20 cellular contexts compared by ENCODE assay signal in genomic region chrX:153882086-153882498, GRCh38. TPM values are rescaled to one million over a fixed set of nuclear protein-coding genes. Genes with fewer than 3 reads are reported as not detected.
DNase-seq lines count a peak whose midpoint lies in the region; ATAC-seq, FAIRE-seq and TF ChIP-seq lines count a peak whose summit lies in the region.
"Had no signal": no experiment of that assay in that cellular context is flagged by ENCODE, and none has a peak within 500 bp of the region (broad histone marks: within the 10 kb centered on the region; RNA-seq: fewer than 3 reads in every experiment).

No MANE protein-coding gene starts in this region.

- H3K79me2 ChIP-seq in HepG2 (ENCODE audit: insufficient read depth, low read length): no peaks in the 10 kb centered on the region

- peaks cover 16% of the 10 kb centered on the region for H3K9me3 Mint-ChIP-seq in glutamatergic neuron (ENCODE audit: unreplicated experiment)
- H3K9me3 Mint-ChIP-seq in activated CD4-positive, alpha-beta T cell treated with anti-CD3 and anti-CD28 coated beads, Interleukin-2, amount 10 ng/mL, durations not matched to agents 24 days and 14 days: no peaks in the 10 kb centered on the region
- H3K9me3 Mint-ChIP-seq: activated naive CD8-positive, alpha-beta T cell treated with anti-CD3 and anti-CD28 coated beads, Interleukin-2, amount 50 U/mL, for 24 hours; activated T-helper 1 cell treated with anti-CD3 and anti-CD28 coated beads, Interleukin-12 subunit alpha, Interleukin-12 subunit beta, Interleukin-2, Interleukin-4 antibody, amounts not matched to agents 30 ng/mL and 10 ng/mL and 1 ng/mL, durations not matched to agents 14 hours and 24 hours and 36 hours; central memory CD8-positive, alpha-beta T cell; stimulated activated naive CD8-positive, alpha-beta T cell treated with anti-CD3 and anti-CD28 coated beads, Interleukin-15, Interleukin-2, amounts not matched to agents 100 ng/mL and 50 ng/mL, for 24 hours had no signal

- TF ChIP-seq EP300 in HepG2 (IDR thresholded peaks at IDR 0.05; ENCODE audit: low read depth in 2 of 2, low read length in 2 of 2) (peak in 1 of 2 experiments; percentile 78; a peak in 1 of 4 replicates), HepG2 (CRISPR knock-in tag; IDR thresholded peaks at IDR 0.05; ENCODE audit: borderline replicate concordance) (peak; percentile 53; the same call in 1 of the 2 replicates)

- no peaks in the 10 kb centered on the region for H3K9me3 ChIP-seq in HepG2 (ENCODE audit: low read length)
- no peaks in the 10 kb centered on the region for H3K9me3 ChIP-seq in right lobe of liver
- no peaks in the 10 kb centered on the region for H3K9me3 ChIP-seq in RWPE2 (ENCODE audit: severe bottlenecking)
- no peaks in the 10 kb centered on the region for H3K9me3 ChIP-seq in MG63
- H3K9me3 ChIP-seq: left ventricle myocardium inferior had no signal

- TF ChIP-seq CTCF in HepG2 (CRISPR knock-in tag; IDR thresholded peaks at IDR 0.05) (no peak), right lobe of liver (IDR thresholded peaks at IDR 0.05) (no peak), RWPE2 (IDR thresholded peaks at IDR 0.05; ENCODE audit: poor library complexity, severe bottlenecking) (no peak), glutamatergic neuron (IDR thresholded peaks at IDR 0.05; ENCODE audit: partially characterized antibody, unreplicated experiment) (no peak)

- H2AFZ ChIP-seq in HepG2 (ENCODE audit: low read length): no peak overlapping the region

- in situ Hi-C loops in HepG2 (cut with HindIII; ENCODE audit: extremely low pct_ligation_motif_present, low pct_unique_long_range_greater_than_20kb): no loop called here

- H3K4me2 ChIP-seq in HepG2 (ENCODE audit: low read depth, low read length): peak overlapping the region; percentile 57

- H3K27me3 ChIP-seq in HepG2 (ENCODE audit: control insufficient read depth in 1 of 2, insufficient read depth in 2 of 2, low read length in 2 of 2) (peaks cover 0 to 17% of the 10 kb centered on the region in 2 experiments; a peak in 3 of 5 replicates), right lobe of liver (peaks cover 7 to 20% of the 10 kb centered on the region in 2 donors), RWPE2 (ENCODE audit: insufficient read depth, poor library complexity, severe bottlenecking) (no peaks in the 10 kb centered on the region), MG63 (peaks cover 6% of the 10 kb centered on the region; the same call in 1 of the 2 replicates)

- POLR2A ChIA-PET in HepG2 (lab: Yijun Ruan, JAX): no interaction called here

- H3K4me3 ChIP-seq in HepG2 (replicated peaks in 1 of 3; ENCODE audit: insufficient read depth in 1 of 3, low read depth in 2 of 3, low read length in 3 of 3) (peak overlapping the region in 1 of 3 experiments; percentile 23; a peak in 1 of 6 replicates), right lobe of liver (no peak overlapping the region), RWPE2 (ENCODE audit: severe bottlenecking) (no peak overlapping the region), MG63 (no peak overlapping the region)
- H3K4me3 ChIP-seq: left ventricle myocardium inferior had no signal

- no peaks in the 10 kb centered on the region for H3K36me3 Mint-ChIP-seq in glutamatergic neuron (ENCODE audit: unreplicated experiment)
- H3K36me3 Mint-ChIP-seq in activated CD4-positive, alpha-beta T cell treated with anti-CD3 and anti-CD28 coated beads, Interleukin-2, amount 10 ng/mL, durations not matched to agents 24 days and 14 days (ENCODE audit: low read depth): no peaks in the 10 kb centered on the region

- CTCF ChIA-PET in HepG2 (lab: Yijun Ruan, JAX; ENCODE audit: low intra/inter-chr PET ratio, low total read pairs): no interaction called here

- H3K9ac ChIP-seq in HepG2 (ENCODE audit: insufficient read depth, low read depth, low read length): peak overlapping the region; percentile 29; the same call in 1 of the 2 replicates

- H3K4me1 ChIP-seq in HepG2 (ENCODE audit: insufficient read depth, low read length): peaks cover 51% of the 10 kb centered on the region
- H3K4me1 ChIP-seq in right lobe of liver: no peaks in the 10 kb centered on the region
- peaks cover 9% of the 10 kb centered on the region for H3K4me1 ChIP-seq in RWPE2 (ENCODE audit: insufficient read depth, poor library complexity, severe bottlenecking)

- H3K36me3 ChIP-seq in HepG2 (replicated peaks in 1 of 2; ENCODE audit: control insufficient read depth in 1 of 2, insufficient read depth in 2 of 2, low read length in 2 of 2): no peaks in the 10 kb centered on the region
- H3K36me3 ChIP-seq in right lobe of liver: no peaks in the 10 kb centered on the region
- no peaks in the 10 kb centered on the region for H3K36me3 ChIP-seq in RWPE2 (ENCODE audit: low read depth)
- no peaks in the 10 kb centered on the region for H3K36me3 ChIP-seq in MG63
- H3K36me3 ChIP-seq: left ventricle myocardium inferior had no signal

- peak; percentile 70 for FAIRE-seq in HepG2 (lab: Jason Lieb, UNC)
- no peak for FAIRE-seq in urothelium cell line (lab: Jason Lieb, UNC)

- H3K4me3 Mint-ChIP-seq in glutamatergic neuron (ENCODE audit: unreplicated experiment): peak overlapping the region; percentile 95
- H3K4me3 Mint-ChIP-seq in activated CD4-positive, alpha-beta T cell treated with anti-CD3 and anti-CD28 coated beads, Interleukin-2, amount 10 ng/mL, durations not matched to agents 24 days and 14 days: no peak overlapping the region
- H3K4me3 Mint-ChIP-seq: activated naive CD8-positive, alpha-beta T cell treated with anti-CD3 and anti-CD28 coated beads, Interleukin-2, amount 50 U/mL, for 24 hours; activated T-helper 1 cell treated with anti-CD3 and anti-CD28 coated beads, Interleukin-12 subunit alpha, Interleukin-12 subunit beta, Interleukin-2, Interleukin-4 antibody, amounts not matched to agents 30 ng/mL and 10 ng/mL and 1 ng/mL, durations not matched to agents 14 hours and 24 hours and 36 hours; central memory CD8-positive, alpha-beta T cell; stimulated activated naive CD8-positive, alpha-beta T cell treated with anti-CD3 and anti-CD28 coated beads, Interleukin-15, Interleukin-2, amounts not matched to agents 100 ng/mL and 50 ng/mL, for 24 hours had no signal

- peaks cover 12% of the 10 kb centered on the region for H3K4me1 Mint-ChIP-seq in glutamatergic neuron (ENCODE audit: low read depth, unreplicated experiment)
- peaks cover 20% of the 10 kb centered on the region for H3K4me1 Mint-ChIP-seq in activated CD4-positive, alpha-beta T cell treated with anti-CD3 and anti-CD28 coated beads, Interleukin-2, amount 10 ng/mL, durations not matched to agents 24 days and 14 days

- H3K27me3 Mint-ChIP-seq in glutamatergic neuron (ENCODE audit: unreplicated experiment): peaks cover 18% of the 10 kb centered on the region
- peaks cover 13% of the 10 kb centered on the region for H3K27me3 Mint-ChIP-seq in activated CD4-positive, alpha-beta T cell treated with anti-CD3 and anti-CD28 coated beads, Interleukin-2, amount 10 ng/mL, durations not matched to agents 24 days and 14 days

- DNase-seq in HepG2 (ENCODE audit: low spot score) (peak; percentile 84), right lobe of liver (no peak), RWPE2 (ENCODE audit: low spot score) (peak; percentile 34), glutamatergic neuron (no peak), urothelium cell line (ENCODE audit: low spot score) (peak; percentile 79), HT-29 (ENCODE audit: low spot score) (no peak), MG63 (no peak)
- DNase-seq in activated CD4-positive, alpha-beta T cell treated with anti-CD3 and anti-CD28 coated beads, Interleukin-2, amount 10 ng/mL, durations not matched to agents 24 days and 14 days: no peak
- DNase-seq: activated CD4-positive, alpha-beta T cell treated with anti-CD3 and anti-CD28 coated beads, Interleukin-2, amount 50 U/mL, for 4 hours; activated naive CD8-positive, alpha-beta T cell treated with anti-CD3 and anti-CD28 coated beads, Interleukin-2, amount 50 U/mL, for 24 hours; DMS153; effector memory CD4-positive, alpha-beta T cell; left ventricle myocardium inferior; NCI-H2171; SIG-M5; stimulated activated CD4-positive, alpha-beta T cell treated with anti-CD3 and anti-CD28 coated beads, Interleukin-15, amount 100 ng/mL, for 24 hours had no signal

- peak; percentile 79 for ATAC-seq in HepG2
- ATAC-seq in right lobe of liver: no peak
- ATAC-seq in RWPE2 (ENCODE audit: low read depth): peak; percentile 38; the same call in 2 of the 3 replicates
- ATAC-seq: activated naive CD8-positive, alpha-beta T cell treated with anti-CD3 and anti-CD28 coated beads, Interleukin-2, amount 50 U/mL, for 24 hours had no signal

- intact Hi-C loops in HepG2 (cut with micrococcal nuclease; ENCODE audit: unreplicated experiment) (no loop called here), right lobe of liver (cut with DNase I) (no loop called here)
- intact Hi-C loops in activated CD4-positive, alpha-beta T cell treated with anti-CD3 and anti-CD28 coated beads, Interleukin-2, amount 10 ng/mL, durations not matched to agents 24 days and 14 days (cut with micrococcal nuclease): no loop called here

- H3K27ac ChIP-seq in HepG2 (ENCODE audit: extremely low read length, insufficient read depth, low read length) (no peak overlapping the region), right lobe of liver (no peak overlapping the region), RWPE2 (ENCODE audit: poor library complexity, severe bottlenecking) (peak overlapping the region; percentile 54)
- H3K27ac ChIP-seq: left ventricle myocardium inferior had no signal

- WGBS in HepG2 (ENCODE audit: low lambda C conversion rate): no CpG with 5 or more reads among the region's 8 CpGs
- 17% methylated on average over 1 of the region's 8 CpGs for WGBS in right lobe of liver (ENCODE audit: insufficient coverage, low coverage, low lambda C conversion rate, missing lambda C conversion rate)

- 0 out of 2 replicates have a peak, but pooled peaks have one; percentile 17 for TF ChIP-seq RAD21 in HepG2 (CRISPR knock-in tag; IDR thresholded peaks at IDR 0.05)

- no peak for TF ChIP-seq POLR2A in HepG2 (IDR thresholded peaks at IDR 0.05; ENCODE audit: insufficient read depth in 1 of 2, low read depth in 2 of 2, low read length in 2 of 2)
- no peak for TF ChIP-seq POLR2A in right lobe of liver (IDR thresholded peaks at IDR 0.05)

- peak overlapping the region; percentile 95 for H3K27ac Mint-ChIP-seq in glutamatergic neuron (ENCODE audit: unreplicated experiment)
- no peak overlapping the region for H3K27ac Mint-ChIP-seq in activated CD4-positive, alpha-beta T cell treated with anti-CD3 and anti-CD28 coated beads, Interleukin-2, amount 10 ng/mL, durations not matched to agents 24 days and 14 days
- H3K27ac Mint-ChIP-seq: activated naive CD8-positive, alpha-beta T cell treated with anti-CD3 and anti-CD28 coated beads, Interleukin-2, amount 50 U/mL, for 24 hours; activated T-helper 1 cell treated with anti-CD3 and anti-CD28 coated beads, Interleukin-12 subunit alpha, Interleukin-12 subunit beta, Interleukin-2, Interleukin-4 antibody, amounts not matched to agents 30 ng/mL and 10 ng/mL and 1 ng/mL, durations not matched to agents 14 hours and 24 hours and 36 hours; progenitor cell of endocrine pancreas; stimulated activated naive CD8-positive, alpha-beta T cell treated with anti-CD3 and anti-CD28 coated beads, Interleukin-15, Interleukin-2, amounts not matched to agents 100 ng/mL and 50 ng/mL, for 24 hours had no signal

- BruUV-seq in HepG2 (replicated peaks; lab: Mats Ljungman, UMichigan): no TSS peak

- no peaks in the 10 kb centered on the region for H4K20me1 ChIP-seq in HepG2 (ENCODE audit: insufficient read depth, low read length)

RNA-seq across cellular contexts. Expression of gene L1CAM, which starts 3.9 kb away (rescaled TPM):
- 1.1 and 1.4 TPM in 2 replicates for total RNA-seq in HepG2 (2016; rRNA removed; fragmentation: Illumina TruSeq; extraction: Trizol)
- total RNA-seq in HepG2 (2016; cell fraction: cytosol; rRNA removed; fragmentation: Illumina TruSeq; extraction: Trizol; ENCODE audit: low read depth): 0.18 and 0.30 TPM in 2 replicates
- 0.74 and 1.1 TPM in 2 replicates for total RNA-seq in HepG2 (2016; cell fraction: insoluble cytoplasmic fraction; rRNA removed; fragmentation: Illumina TruSeq; extraction: Trizol)
- 0.59 and 0.74 TPM in 2 replicates for total RNA-seq in HepG2 (2016; cell fraction: membrane; rRNA removed; fragmentation: Illumina TruSeq; extraction: Trizol)
- 2.9 and 3.0 TPM in 2 replicates for total RNA-seq in HepG2 (2016; cell fraction: nucleus; rRNA removed; fragmentation: Illumina TruSeq; extraction: Trizol)
- polyA plus RNA-seq in HepG2 (2011; rRNA removed): 2.0 and 5.0 TPM in 2 replicates
- 2.5 TPM in 2 replicates for polyA plus RNA-seq in HepG2 (2011; cell fraction: cytosol; rRNA removed)
- 15.9 and 17.0 TPM in 2 replicates for polyA plus RNA-seq in HepG2 (2011; cell fraction: nucleus; rRNA removed)
- 1.8 and 5.5 TPM in 2 replicates for polyA plus RNA-seq in HepG2 (2012)
- polyA plus RNA-seq in HepG2 (2016; cell fraction: cytosol; fragmentation: Illumina TruSeq; extraction: Trizol; ENCODE audit: low read depth): 0.24 TPM in 2 replicates
- polyA plus RNA-seq in HepG2 (2016; cell fraction: insoluble cytoplasmic fraction; fragmentation: Illumina TruSeq; extraction: Trizol; ENCODE audit: low read depth): 0.83 and 1.4 TPM in 2 replicates
- polyA plus RNA-seq in HepG2 (2016; cell fraction: membrane; fragmentation: Illumina TruSeq; extraction: Trizol; ENCODE audit: low read depth): 0.46 and 0.98 TPM in 2 replicates
- polyA plus RNA-seq in HepG2 (2016; cell fraction: nucleus; fragmentation: Illumina TruSeq; extraction: Trizol; ENCODE audit: insufficient read depth, low read depth): 6.9 and 8.1 TPM in 2 replicates
- 14.7 and 119 TPM in 2 replicates for polyA minus RNA-seq in HepG2 (2011; rRNA and poly(A)+ RNA removed; ENCODE audit: low replicate concordance)
- polyA minus RNA-seq in HepG2 (2011; cell fraction: cytosol; rRNA and poly(A)+ RNA removed): 4.0 and 7.3 TPM in 2 replicates
- 4.6 and 6.8 TPM in 2 replicates for polyA minus RNA-seq in HepG2 (2011; cell fraction: nucleus; rRNA and poly(A)+ RNA removed)
- under 1 TPM in 4 of 6 experiments, not detected in 2; 0.33 to 0.64 (median 0.47) TPM for total RNA-seq in right lobe of liver
- total RNA-seq in glutamatergic neuron (ENCODE audit: unreplicated experiment): 925 TPM
- total RNA-seq in HT-29 (2014; rRNA removed; shearing (Covaris generic)): not detected in 2 replicates
- 0.30 TPM in 1 of 2 replicates, not detected in the other for total RNA-seq in MG63 (2014; rRNA removed; shearing (Covaris generic); ENCODE audit: low replicate concordance)
- 1.3 and 1.6 TPM in 2 replicates for total RNA-seq in activated CD4-positive, alpha-beta T cell treated with anti-CD3 and anti-CD28 coated beads, Interleukin-2, amount 10 ng/mL, durations not matched to agents 24 days and 14 days

RNA-seq across cellular contexts. Expression of gene AVPR2, which starts 22.4 kb away (rescaled TPM):
- not detected in 2 replicates for total RNA-seq in HepG2 (2016; rRNA removed; fragmentation: Illumina TruSeq; extraction: Trizol)
- not detected in 2 replicates for total RNA-seq in HepG2 (2016; cell fraction: cytosol; rRNA removed; fragmentation: Illumina TruSeq; extraction: Trizol; ENCODE audit: low read depth)
- total RNA-seq in HepG2 (2016; cell fraction: insoluble cytoplasmic fraction; rRNA removed; fragmentation: Illumina TruSeq; extraction: Trizol): not detected in 2 replicates
- not detected in 2 replicates for total RNA-seq in HepG2 (2016; cell fraction: membrane; rRNA removed; fragmentation: Illumina TruSeq; extraction: Trizol)
- total RNA-seq in HepG2 (2016; cell fraction: nucleus; rRNA removed; fragmentation: Illumina TruSeq; extraction: Trizol): not detected in 2 replicates
- not detected in 2 replicates for polyA plus RNA-seq in HepG2 (2011; rRNA removed)
- polyA plus RNA-seq in HepG2 (2011; cell fraction: cytosol; rRNA removed): not detected in 2 replicates
- not detected in 2 replicates for polyA plus RNA-seq in HepG2 (2011; cell fraction: nucleus; rRNA removed)
- not detected in 2 replicates for polyA plus RNA-seq in HepG2 (2012)
- not detected in 2 replicates for polyA plus RNA-seq in HepG2 (2016; cell fraction: cytosol; fragmentation: Illumina TruSeq; extraction: Trizol; ENCODE audit: low read depth)
- not detected in 2 replicates for polyA plus RNA-seq in HepG2 (2016; cell fraction: insoluble cytoplasmic fraction; fragmentation: Illumina TruSeq; extraction: Trizol; ENCODE audit: low read depth)
- not detected in 2 replicates for polyA plus RNA-seq in HepG2 (2016; cell fraction: membrane; fragmentation: Illumina TruSeq; extraction: Trizol; ENCODE audit: low read depth)
- not detected in 2 replicates for polyA plus RNA-seq in HepG2 (2016; cell fraction: nucleus; fragmentation: Illumina TruSeq; extraction: Trizol; ENCODE audit: insufficient read depth, low read depth)
- polyA minus RNA-seq in HepG2 (2011; rRNA and poly(A)+ RNA removed; ENCODE audit: low replicate concordance): 0.18 and 0.87 TPM in 2 replicates
- polyA minus RNA-seq in HepG2 (2011; cell fraction: cytosol; rRNA and poly(A)+ RNA removed): not detected in 2 replicates
- not detected in 2 replicates for polyA minus RNA-seq in HepG2 (2011; cell fraction: nucleus; rRNA and poly(A)+ RNA removed)
- total RNA-seq in right lobe of liver: under 1 TPM in 1 of 6 experiments, not detected in 5; 0.31 TPM
- not detected for total RNA-seq in glutamatergic neuron (ENCODE audit: unreplicated experiment)
- total RNA-seq in HT-29 (2014; rRNA removed; shearing (Covaris generic)): not detected in 2 replicates
- 0.27 TPM in 1 of 2 replicates, not detected in the other for total RNA-seq in MG63 (2014; rRNA removed; shearing (Covaris generic); ENCODE audit: low replicate concordance)
- not detected in 2 replicates for total RNA-seq in activated CD4-positive, alpha-beta T cell treated with anti-CD3 and anti-CD28 coated beads, Interleukin-2, amount 10 ng/mL, durations not matched to agents 24 days and 14 days
- total RNA-seq: activated T-helper 1 cell treated with anti-CD3 and anti-CD28 coated beads, Interleukin-12 subunit alpha, Interleukin-12 subunit beta, Interleukin-2, Interleukin-4 antibody, amounts not matched to agents 30 ng/mL and 10 ng/mL and 1 ng/mL, durations not matched to agents 14 hours and 24 hours and 36 hours; progenitor cell of endocrine pancreas had no signal

RNA-seq across cellular contexts. Expression of gene ARHGAP4, which starts 44.0 kb away (rescaled TPM):
- total RNA-seq in HepG2 (2016; rRNA removed; fragmentation: Illumina TruSeq; extraction: Trizol): 0.64 TPM in 1 of 2 replicates, not detected in the other
- total RNA-seq in HepG2 (2016; cell fraction: cytosol; rRNA removed; fragmentation: Illumina TruSeq; extraction: Trizol; ENCODE audit: low read depth): not detected in 2 replicates
- 0.22 TPM in 1 of 2 replicates, not detected in the other for total RNA-seq in HepG2 (2016; cell fraction: insoluble cytoplasmic fraction; rRNA removed; fragmentation: Illumina TruSeq; extraction: Trizol)
- 0.28 TPM in 1 of 2 replicates, not detected in the other for total RNA-seq in HepG2 (2016; cell fraction: membrane; rRNA removed; fragmentation: Illumina TruSeq; extraction: Trizol)
- total RNA-seq in HepG2 (2016; cell fraction: nucleus; rRNA removed; fragmentation: Illumina TruSeq; extraction: Trizol): 0.41 TPM in 1 of 2 replicates, not detected in the other
- polyA plus RNA-seq in HepG2 (2011; rRNA removed): 0.57 and 1.1 TPM in 2 replicates
- polyA plus RNA-seq in HepG2 (2011; cell fraction: cytosol; rRNA removed): 0.10 and 0.19 TPM in 2 replicates
- 7.0 and 9.1 TPM in 2 replicates for polyA plus RNA-seq in HepG2 (2011; cell fraction: nucleus; rRNA removed)
- 0.35 and 0.59 TPM in 2 replicates for polyA plus RNA-seq in HepG2 (2012)
- polyA plus RNA-seq in HepG2 (2016; cell fraction: cytosol; fragmentation: Illumina TruSeq; extraction: Trizol; ENCODE audit: low read depth): not detected in 2 replicates
- not detected in 2 replicates for polyA plus RNA-seq in HepG2 (2016; cell fraction: insoluble cytoplasmic fraction; fragmentation: Illumina TruSeq; extraction: Trizol; ENCODE audit: low read depth)
- polyA plus RNA-seq in HepG2 (2016; cell fraction: membrane; fragmentation: Illumina TruSeq; extraction: Trizol; ENCODE audit: low read depth): not detected in 2 replicates
- 0.64 and 1.9 TPM in 2 replicates for polyA plus RNA-seq in HepG2 (2016; cell fraction: nucleus; fragmentation: Illumina TruSeq; extraction: Trizol; ENCODE audit: insufficient read depth, low read depth)
- polyA minus RNA-seq in HepG2 (2011; rRNA and poly(A)+ RNA removed; ENCODE audit: low replicate concordance): 1.6 and 1.8 TPM in 2 replicates
- polyA minus RNA-seq in HepG2 (2011; cell fraction: cytosol; rRNA and poly(A)+ RNA removed): 1.1 TPM in 1 of 2 replicates, not detected in the other
- 1.2 and 2.8 TPM in 2 replicates for polyA minus RNA-seq in HepG2 (2011; cell fraction: nucleus; rRNA and poly(A)+ RNA removed)
- 10 to 100 TPM in 2 of 6 experiments, 1 to 10 TPM in 4; 5.5 to 11.9 (median 8.7) TPM for total RNA-seq in right lobe of liver
- total RNA-seq in glutamatergic neuron (ENCODE audit: unreplicated experiment): 33.5 TPM
- 3.4 and 6.5 TPM in 2 replicates for total RNA-seq in HT-29 (2014; rRNA removed; shearing (Covaris generic))
- 0.07 and 2.4 TPM in 2 replicates for total RNA-seq in MG63 (2014; rRNA removed; shearing (Covaris generic); ENCODE audit: low replicate concordance)
- total RNA-seq in activated CD4-positive, alpha-beta T cell treated with anti-CD3 and anti-CD28 coated beads, Interleukin-2, amount 10 ng/mL, durations not matched to agents 24 days and 14 days: 135 and 137 TPM in 2 replicates

RNA-seq across cellular contexts. Expression of gene PDZD4, which starts 51.7 kb away (rescaled TPM):
- total RNA-seq in HepG2 (2016; rRNA removed; fragmentation: Illumina TruSeq; extraction: Trizol) (not detected in 2 replicates), right lobe of liver (1 to 10 TPM in 5 of 6 experiments, under 1 TPM in 1; 0.61 to 2.3 (median 1.5) TPM), glutamatergic neuron (ENCODE audit: unreplicated experiment) (41.8 TPM)
- total RNA-seq in HepG2 (2016; cell fraction: cytosol; rRNA removed; fragmentation: Illumina TruSeq; extraction: Trizol; ENCODE audit: low read depth): not detected in 2 replicates
- total RNA-seq in HepG2 (2016; cell fraction: insoluble cytoplasmic fraction; rRNA removed; fragmentation: Illumina TruSeq; extraction: Trizol): not detected in 2 replicates
- total RNA-seq in HepG2 (2016; cell fraction: membrane; rRNA removed; fragmentation: Illumina TruSeq; extraction: Trizol): not detected in 2 replicates
- total RNA-seq in HepG2 (2016; cell fraction: nucleus; rRNA removed; fragmentation: Illumina TruSeq; extraction: Trizol): not detected in 2 replicates
- polyA plus RNA-seq in HepG2 (2011; rRNA removed): 0.03 TPM in 1 of 2 replicates, not detected in the other
- 0.08 TPM in 1 of 2 replicates, not detected in the other for polyA plus RNA-seq in HepG2 (2011; cell fraction: cytosol; rRNA removed)
- polyA plus RNA-seq in HepG2 (2011; cell fraction: nucleus; rRNA removed): 0.21 and 0.28 TPM in 2 replicates
- polyA plus RNA-seq in HepG2 (2012): 0.04 TPM in 1 of 2 replicates, not detected in the other
- not detected in 2 replicates for polyA plus RNA-seq in HepG2 (2016; cell fraction: cytosol; fragmentation: Illumina TruSeq; extraction: Trizol; ENCODE audit: low read depth)
- not detected in 2 replicates for polyA plus RNA-seq in HepG2 (2016; cell fraction: insoluble cytoplasmic fraction; fragmentation: Illumina TruSeq; extraction: Trizol; ENCODE audit: low read depth)
- not detected in 2 replicates for polyA plus RNA-seq in HepG2 (2016; cell fraction: membrane; fragmentation: Illumina TruSeq; extraction: Trizol; ENCODE audit: low read depth)
- polyA plus RNA-seq in HepG2 (2016; cell fraction: nucleus; fragmentation: Illumina TruSeq; extraction: Trizol; ENCODE audit: insufficient read depth, low read depth): not detected in 2 replicates
- not detected in 2 replicates for polyA minus RNA-seq in HepG2 (2011; rRNA and poly(A)+ RNA removed; ENCODE audit: low replicate concordance)
- polyA minus RNA-seq in HepG2 (2011; cell fraction: cytosol; rRNA and poly(A)+ RNA removed): not detected in 2 replicates
- not detected in 2 replicates for polyA minus RNA-seq in HepG2 (2011; cell fraction: nucleus; rRNA and poly(A)+ RNA removed)
- total RNA-seq in HT-29 (2014; rRNA removed; shearing (Covaris generic)): 0.33 TPM in 1 of 2 replicates, not detected in the other
- 1.5 and 5.8 TPM in 2 replicates for total RNA-seq in MG63 (2014; rRNA removed; shearing (Covaris generic); ENCODE audit: low replicate concordance)
- 0.26 and 0.58 TPM in 2 replicates for total RNA-seq in activated CD4-positive, alpha-beta T cell treated with anti-CD3 and anti-CD28 coated beads, Interleukin-2, amount 10 ng/mL, durations not matched to agents 24 days and 14 days

RNA-seq across cellular contexts. Expression of gene NAA10, which starts 52.7 kb away (rescaled TPM):
- total RNA-seq in HepG2 (2016; rRNA removed; fragmentation: Illumina TruSeq; extraction: Trizol): 51.1 and 51.7 TPM in 2 replicates
- total RNA-seq in HepG2 (2016; cell fraction: cytosol; rRNA removed; fragmentation: Illumina TruSeq; extraction: Trizol; ENCODE audit: low read depth): 55.8 and 62.5 TPM in 2 replicates
- 47.6 and 50.9 TPM in 2 replicates for total RNA-seq in HepG2 (2016; cell fraction: insoluble cytoplasmic fraction; rRNA removed; fragmentation: Illumina TruSeq; extraction: Trizol)
- 52.1 and 59.2 TPM in 2 replicates for total RNA-seq in HepG2 (2016; cell fraction: membrane; rRNA removed; fragmentation: Illumina TruSeq; extraction: Trizol)
- total RNA-seq in HepG2 (2016; cell fraction: nucleus; rRNA removed; fragmentation: Illumina TruSeq; extraction: Trizol): 27.3 and 30.2 TPM in 2 replicates
- 49.1 and 49.2 TPM in 2 replicates for polyA plus RNA-seq in HepG2 (2011; rRNA removed)
- 61.9 and 80.7 TPM in 2 replicates for polyA plus RNA-seq in HepG2 (2011; cell fraction: cytosol; rRNA removed)
- polyA plus RNA-seq in HepG2 (2011; cell fraction: nucleus; rRNA removed): 84.9 and 98.2 TPM in 2 replicates
- polyA plus RNA-seq in HepG2 (2012): 45.4 and 52.3 TPM in 2 replicates
- 168 and 195 TPM in 2 replicates for polyA plus RNA-seq in HepG2 (2016; cell fraction: cytosol; fragmentation: Illumina TruSeq; extraction: Trizol; ENCODE audit: low read depth)
- 99.2 and 109 TPM in 2 replicates for polyA plus RNA-seq in HepG2 (2016; cell fraction: insoluble cytoplasmic fraction; fragmentation: Illumina TruSeq; extraction: Trizol; ENCODE audit: low read depth)
- 92.8 and 108 TPM in 2 replicates for polyA plus RNA-seq in HepG2 (2016; cell fraction: membrane; fragmentation: Illumina TruSeq; extraction: Trizol; ENCODE audit: low read depth)
- polyA plus RNA-seq in HepG2 (2016; cell fraction: nucleus; fragmentation: Illumina TruSeq; extraction: Trizol; ENCODE audit: insufficient read depth, low read depth): 92.2 and 97.8 TPM in 2 replicates
- 30.3 and 98.8 TPM in 2 replicates for polyA minus RNA-seq in HepG2 (2011; rRNA and poly(A)+ RNA removed; ENCODE audit: low replicate concordance)
- 14.6 and 17.3 TPM in 2 replicates for polyA minus RNA-seq in HepG2 (2011; cell fraction: cytosol; rRNA and poly(A)+ RNA removed)
- 23.7 and 25.0 TPM in 2 replicates for polyA minus RNA-seq in HepG2 (2011; cell fraction: nucleus; rRNA and poly(A)+ RNA removed)
- 10 to 100 TPM; 36.1 to 56.2 (median 39.7) TPM for total RNA-seq in right lobe of liver
- total RNA-seq in glutamatergic neuron (ENCODE audit: unreplicated experiment): 129 TPM
- 304 and 321 TPM in 2 replicates for total RNA-seq in HT-29 (2014; rRNA removed; shearing (Covaris generic))
- 205 and 325 TPM in 2 replicates for total RNA-seq in MG63 (2014; rRNA removed; shearing (Covaris generic); ENCODE audit: low replicate concordance)
- total RNA-seq in activated CD4-positive, alpha-beta T cell treated with anti-CD3 and anti-CD28 coated beads, Interleukin-2, amount 10 ng/mL, durations not matched to agents 24 days and 14 days: 153 and 168 TPM in 2 replicates

Comparison
In these comparisons a context has a peak if more than half of its experiments do, and no peak if none do; other contexts are left out.
1. ATAC-seq: peak in HepG2 (single experiment) and RWPE2 (single experiment); none in right lobe of liver (0 of 4).
2. DNase-seq: peak in HepG2 (single experiment), RWPE2 (single experiment) and urothelium cell line (single experiment); none in right lobe of liver (0 of 3), glutamatergic neuron (single experiment), HT-29 (single experiment), MG63 (single experiment) and activated CD4-positive, alpha-beta T cell treated with anti-CD3 and anti-CD28 coated beads, Interleukin-2, amount 10 ng/mL, durations not matched to agents 24 days and 14 days (single experiment).
3. RNA of gene L1CAM, which starts 3.9 kb away (total RNA-seq): 925 TPM in glutamatergic neuron (single experiment); 1.3 to 1.6 TPM in activated CD4-positive, alpha-beta T cell treated with anti-CD3 and anti-CD28 coated beads, Interleukin-2, amount 10 ng/mL, durations not matched to agents 24 days and 14 days, 0.18 to 3.0 TPM in HepG2, 0.33 to 0.64 TPM in right lobe of liver, 0.30 TPM in MG63 and not detected in HT-29; every median in the first group is over 100 times any median in the second.